Comparison of ENCODE assay signal across 8 cellular contexts in the genomic region with DNA sequence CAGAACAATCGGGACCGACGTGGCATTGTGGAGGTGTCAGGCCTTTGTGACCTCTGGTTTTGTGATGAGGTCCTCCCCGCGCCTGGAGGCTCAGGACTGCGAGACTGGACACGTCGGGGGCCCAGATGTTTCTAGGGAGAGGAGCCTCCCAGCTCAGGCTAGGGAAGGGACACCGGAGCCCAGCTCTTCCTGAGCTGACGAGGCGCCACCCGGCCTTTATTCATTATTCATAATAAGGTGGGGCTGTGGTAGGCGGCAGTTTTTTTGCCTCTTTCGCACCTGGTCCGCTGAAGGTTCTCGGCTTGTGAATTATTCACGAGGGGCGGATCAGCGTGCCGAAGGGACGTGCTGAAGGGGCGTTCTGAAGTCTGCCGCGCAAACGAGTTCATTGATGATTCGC.
A peak's percentile ranks its signal among the peaks of the same experiment; 100 is the strongest.
DNase-seq lines count a peak whose midpoint lies in the region; ATAC-seq lines count a peak whose summit lies in the region.

No MANE protein-coding gene starts in this region.

- H3K27ac Mint-ChIP-seq in activated naive CD4-positive, alpha-beta T cell treated with anti-CD3 and anti-CD28 coated beads, Interleukin-2, amount 50 U/mL, for 24 hours: peak overlapping the region; percentile 94

- H3K9me3 ChIP-seq in iPS-18c (ENCODE audit: control insufficient read depth, insufficient read depth, low read length): no peaks in the 10 kb centered on the region

- no peaks in the 10 kb centered on the region for H3K36me3 Mint-ChIP-seq in activated naive CD4-positive, alpha-beta T cell treated with anti-CD3 and anti-CD28 coated beads, Interleukin-2, amount 50 U/mL, for 24 hours

- no peak for ATAC-seq in HG03135 (IDR thresholded peaks at IDR 0.05; ENCODE audit: unreplicated experiment)

- no peaks in the 10 kb centered on the region for H3K9me3 Mint-ChIP-seq in activated naive CD4-positive, alpha-beta T cell treated with anti-CD3 and anti-CD28 coated beads, Interleukin-2, amount 50 U/mL, for 24 hours

- H3K4me3 Mint-ChIP-seq in activated naive CD4-positive, alpha-beta T cell treated with anti-CD3 and anti-CD28 coated beads, Interleukin-2, amount 50 U/mL, for 24 hours: peak overlapping the region; percentile 92

- no peaks in the 10 kb centered on the region for H3K27me3 Mint-ChIP-seq in activated naive CD4-positive, alpha-beta T cell treated with anti-CD3 and anti-CD28 coated beads, Interleukin-2, amount 50 U/mL, for 24 hours

- DNase-seq in NCI-H2081 (lab: John Stamatoyannopoulos, UW) (peak; percentile 57 to 80), NCI-H2081 treated with DMSO at 0.1 percent for 48 hours (lab: John Stamatoyannopoulos, UW) (no peak), RPMI8226 (peak; percentile 76), GOT3 (lab: John Stamatoyannopoulos, UW) (no peak)
- peak; percentile 23 to 29 for DNase-seq in stimulated activated CD4-positive, alpha-beta T cell treated with anti-CD3 and anti-CD28 coated beads, Interleukin-2, amount 100 ng/mL, for 48 hours

- H3K4me1 Mint-ChIP-seq in activated naive CD4-positive, alpha-beta T cell treated with anti-CD3 and anti-CD28 coated beads, Interleukin-2, amount 50 U/mL, for 24 hours: peaks cover 45% of the 10 kb centered on the region

- peak overlapping the region; percentile 70 for H3K4me3 ChIP-seq in iPS-18c (ENCODE audit: insufficient read depth, low read depth, low read length)

Comparison
In these comparisons a context has a peak if more than half of its experiments do, and no peak if none do; other contexts are left out.
1. DNase-seq: peak in NCI-H2081 (2 of 2), RPMI8226 (single experiment) and stimulated activated CD4-positive, alpha-beta T cell treated with anti-CD3 and anti-CD28 coated beads, Interleukin-2, amount 100 ng/mL, for 48 hours (2 of 2); none in NCI-H2081 treated with DMSO at 0.1 percent for 48 hours (single experiment) and GOT3 (single experiment).